21 cellular contexts compared by ENCODE assay signal in genomic region chr5:13503017-13503416, GRCh38.
"Had no signal": no experiment of that assay in that cellular context is flagged by ENCODE, and none has a peak within 500 bp of the region (broad histone marks: within the 10 kb centered on the region; RNA-seq: fewer than 3 reads in every experiment).

No MANE protein-coding gene starts in this region.

- H3K27me3 Mint-ChIP-seq: dendritic cell treated with granulocyte-macrophage colony-stimulating factor and Interleukin-4, amounts not matched to agents 40 ng/mL and 50 ng/mL, for 4 days; effector memory CD8-positive, alpha-beta T cell; memory B cell; naive thymus-derived CD4-positive, alpha-beta T cell; stimulated activated memory B cell treated with anti-CD40 and anti-IgM and Interleukin-4, amounts not matched to agents 10 μg/mL and 1 μg/mL and 100 μg/mL, for 72 hours; stimulated activated naive CD8-positive, alpha-beta T cell treated with anti-CD3 and anti-CD28 coated beads, Interleukin-15, Interleukin-2, amounts not matched to agents 100 ng/mL and 50 ng/mL, for 24 hours had no signal

- H3K27ac Mint-ChIP-seq: dendritic cell treated with granulocyte-macrophage colony-stimulating factor and Interleukin-4, amounts not matched to agents 40 ng/mL and 50 ng/mL, for 4 days; effector memory CD8-positive, alpha-beta T cell; immature natural killer cell; memory B cell; mesothelial cell of epicardium; naive thymus-derived CD4-positive, alpha-beta T cell; nephron progenitor cell; stimulated activated memory B cell treated with anti-CD40 and anti-IgM and Interleukin-4, amounts not matched to agents 10 μg/mL and 1 μg/mL and 100 μg/mL, for 72 hours; stimulated activated naive CD8-positive, alpha-beta T cell treated with anti-CD3 and anti-CD28 coated beads, Interleukin-15, Interleukin-2, amounts not matched to agents 100 ng/mL and 50 ng/mL, for 24 hours had no signal

- H3K4me3 ChIP-seq: left ventricle myocardium inferior, lower lobe of right lung, psoas muscle, right lobe of liver, spleen, upper lobe of left lung, uterus had no signal

- DNase-seq: effector memory CD8-positive, alpha-beta T cell; immature natural killer cell; left ventricle myocardium inferior; lower lobe of right lung; naive thymus-derived CD4-positive, alpha-beta T cell; nephron progenitor cell; psoas muscle; retina; right lobe of liver; spleen; stimulated activated CD4-positive, alpha-beta T cell treated with anti-CD3 and anti-CD28 coated beads, Interleukin-15, amount 100 ng/mL, for 24 hours; stimulated activated CD4-positive, alpha-beta T cell treated with anti-CD3 and anti-CD28 coated beads, Interleukin-1b, Interleukin-23, amount 100 ng/mL, for 48 hours; stimulated activated CD4-positive, alpha-beta T cell treated with anti-CD3 and anti-CD28 coated beads, Interleukin-4, amount 100 ng/mL, for 24 hours; upper lobe of left lung; uterus had no signal

- H3K4me1 Mint-ChIP-seq: immature natural killer cell; memory B cell; naive thymus-derived CD4-positive, alpha-beta T cell; nephron progenitor cell; stimulated activated memory B cell treated with anti-CD40 and anti-IgM and Interleukin-4, amounts not matched to agents 10 μg/mL and 1 μg/mL and 100 μg/mL, for 72 hours had no signal

- H3K9me3 Mint-ChIP-seq: mesothelial cell of epicardium, nephron progenitor cell had no signal

- ATAC-seq: effector memory CD8-positive, alpha-beta T cell; foreskin keratinocyte; lower lobe of right lung; naive thymus-derived CD4-positive, alpha-beta T cell; psoas muscle; right lobe of liver; stimulated activated memory B cell treated with anti-CD40 and anti-IgM and Interleukin-4, amounts not matched to agents 10 μg/mL and 1 μg/mL and 100 μg/mL, for 72 hours had no signal

- H3K4me3 Mint-ChIP-seq: dendritic cell treated with granulocyte-macrophage colony-stimulating factor and Interleukin-4, amounts not matched to agents 40 ng/mL and 50 ng/mL, for 4 days; effector memory CD8-positive, alpha-beta T cell; immature natural killer cell; memory B cell; mesothelial cell of epicardium; naive thymus-derived CD4-positive, alpha-beta T cell; nephron progenitor cell; stimulated activated memory B cell treated with anti-CD40 and anti-IgM and Interleukin-4, amounts not matched to agents 10 μg/mL and 1 μg/mL and 100 μg/mL, for 72 hours; stimulated activated naive CD8-positive, alpha-beta T cell treated with anti-CD3 and anti-CD28 coated beads, Interleukin-15, Interleukin-2, amounts not matched to agents 100 ng/mL and 50 ng/mL, for 24 hours had no signal

- H3K36me3 Mint-ChIP-seq: immature natural killer cell; memory B cell; mesothelial cell of epicardium; naive thymus-derived CD4-positive, alpha-beta T cell; stimulated activated memory B cell treated with anti-CD40 and anti-IgM and Interleukin-4, amounts not matched to agents 10 μg/mL and 1 μg/mL and 100 μg/mL, for 72 hours had no signal
